In genomic region chr17:61393550-61393903, GRCh38 we compare ENCODE assay signal across 10 cellular contexts. TPM values are rescaled to one million over a fixed set of nuclear protein-coding genes. Genes with fewer than 3 reads are reported as not detected.
A peak's percentile ranks its signal among the peaks of the same experiment; 100 is the strongest.
DNase-seq lines count a peak whose midpoint lies in the region; ATAC-seq, FAIRE-seq and TF ChIP-seq lines count a peak whose summit lies in the region.
"Had no signal": no experiment of that assay in that cellular context is flagged by ENCODE, and none has a peak within 500 bp of the region (broad histone marks: within the 10 kb centered on the region; RNA-seq: fewer than 3 reads in every experiment).

No MANE protein-coding gene starts in this region.

- no peaks in the 10 kb centered on the region for H3K36me3 Mint-ChIP-seq in activated B cell treated with CpG ODN at 0.5 μM for 24 hours (ENCODE audit: low read depth)
- H3K36me3 Mint-ChIP-seq in effector memory CD8-positive, alpha-beta T cell (ENCODE audit: insufficient read depth) = peaks cover 18% of the 10 kb centered on the region

- H3K27ac ChIP-seq in mesendoderm (ENCODE audit: low read depth, low read length) = no peak overlapping the region

- ATAC-seq in activated B cell treated with CpG ODN at 0.5 μM for 24 hours (ENCODE audit: low read depth) = peak; percentile 21
- no peak for ATAC-seq in effector memory CD8-positive, alpha-beta T cell (replicated peaks)

- no peak overlapping the region for H3K9ac ChIP-seq in mesendoderm (ENCODE audit: low read length)

- H3K27me3 Mint-ChIP-seq in activated B cell treated with CpG ODN at 0.5 μM for 24 hours = peaks cover 35% of the 10 kb centered on the region
- peaks cover 19 to 28% of the 10 kb centered on the region in 2 donors for H3K27me3 Mint-ChIP-seq in effector memory CD8-positive, alpha-beta T cell

- DNase-seq in DMS 273 (lab: John Stamatoyannopoulos, UW; ENCODE audit: unreplicated experiment) = peak; percentile 55
- DNase-seq in HTR-8/SVneo (ENCODE audit: insufficient read length, low spot score) = no peak
- DNase-seq in activated B cell treated with CpG ODN at 0.5 μM for 24 hours = no peak
- DNase-seq in mesendoderm = peak; percentile 51
- no peak for DNase-seq in activated CD4-positive, CD25-positive, alpha-beta regulatory T cell (lab: John Stamatoyannopoulos, UW)
- no peak for DNase-seq in superior temporal gyrus (ENCODE audit: extremely low spot score)
- no peak for DNase-seq in effector memory CD8-positive, alpha-beta T cell
- no peak for DNase-seq in stimulated activated CD4-positive, alpha-beta T cell treated with anti-CD3 and anti-CD28 coated beads, Interleukin-1b, Interleukin-23, amount 100 ng/mL, for 48 hours
- DNase-seq: NCI-H2081 treated with DMSO at 0.1 percent for 48 hours had no signal

- H3K4me3 ChIP-seq in mesendoderm (ENCODE audit: low read length) = no peak overlapping the region

- H3K23ac ChIP-seq in mesendoderm (ENCODE audit: low read length) = no peak overlapping the region

- POLR2A ChIA-PET in activated B cell treated with CpG ODN at 0.5 μM for 24 hours (lab: Charles Lee) = no interaction called here

- H2BK15ac ChIP-seq in mesendoderm (replicated peaks; ENCODE audit: low read depth) = no peak overlapping the region

- no peaks in the 10 kb centered on the region for H3K79me2 ChIP-seq in mesendoderm (ENCODE audit: control insufficient read depth, insufficient read depth, low read length)

- intact Hi-C loops in activated B cell treated with CpG ODN at 0.5 μM for 24 hours (cut with micrococcal nuclease) = no loop called here

- no peak overlapping the region for H2BK120ac ChIP-seq in mesendoderm (ENCODE audit: low read depth, low read length)

- no peak overlapping the region for H3K27ac Mint-ChIP-seq in activated B cell treated with CpG ODN at 0.5 μM for 24 hours
- H3K27ac Mint-ChIP-seq in effector memory CD8-positive, alpha-beta T cell = no peak overlapping the region

- no peak overlapping the region for H3K18ac ChIP-seq in mesendoderm (ENCODE audit: low read length)

- no peaks in the 10 kb centered on the region for H3K36me3 ChIP-seq in mesendoderm (ENCODE audit: control insufficient read depth, insufficient read depth, low read length)

- H4K8ac ChIP-seq in mesendoderm (ENCODE audit: low read depth, low read length) = no peak overlapping the region

- TF ChIP-seq CTCF in activated B cell treated with CpG ODN at 0.5 μM for 24 hours (IDR thresholded peaks at IDR 0.05) = no peak

- no peak overlapping the region for H3K4me3 Mint-ChIP-seq in activated B cell treated with CpG ODN at 0.5 μM for 24 hours
- no peak overlapping the region for H3K4me3 Mint-ChIP-seq in effector memory CD8-positive, alpha-beta T cell

- H3K4ac ChIP-seq in mesendoderm (ENCODE audit: low read depth, low read length) = no peak overlapping the region

- no peak overlapping the region for H3K4me2 ChIP-seq in mesendoderm (ENCODE audit: low read length)

- peaks cover 18% of the 10 kb centered on the region for H3K4me1 Mint-ChIP-seq in activated B cell treated with CpG ODN at 0.5 μM for 24 hours
- peaks cover 16 to 17% of the 10 kb centered on the region in 2 donors for H3K4me1 Mint-ChIP-seq in effector memory CD8-positive, alpha-beta T cell (ENCODE audit: low read depth in 2 of 2)

- no peak overlapping the region for H4K5ac ChIP-seq in mesendoderm (ENCODE audit: low read length)

- peaks cover 6% of the 10 kb centered on the region for H3K4me1 ChIP-seq in mesendoderm (ENCODE audit: control insufficient read depth, low read depth, low read length)

- H3K9me3 Mint-ChIP-seq in activated B cell treated with CpG ODN at 0.5 μM for 24 hours = no peaks in the 10 kb centered on the region
- H3K9me3 Mint-ChIP-seq in effector memory CD8-positive, alpha-beta T cell = no peaks in the 10 kb centered on the region

- CTCF ChIA-PET in activated B cell treated with CpG ODN at 0.5 μM for 24 hours (lab: Charles Lee) = no interaction called here

- H2AK5ac ChIP-seq in mesendoderm (ENCODE audit: low read length) = no peak overlapping the region

- no peak overlapping the region for H2BK5ac ChIP-seq in mesendoderm (ENCODE audit: low read length)

- no peaks in the 10 kb centered on the region for H3K79me1 ChIP-seq in mesendoderm (ENCODE audit: low read length)

- peak; percentile 69 for FAIRE-seq in HTR-8/SVneo (lab: Jason Lieb, UNC)

- H3K27me3 ChIP-seq in mesendoderm (ENCODE audit: insufficient read depth, low read length, poor library complexity) = peaks cover 24% of the 10 kb centered on the region

- WGBS in mesendoderm (ENCODE audit: extremely low coverage, insufficient coverage, low lambda C conversion rate) = no CpG with 5 or more reads among the region's 3 CpGs

- no peak overlapping the region for H3K56ac ChIP-seq in mesendoderm (ENCODE audit: low read length)

RNA-seq across cellular contexts. Expression of gene TBX2, which starts 6.1 kb away (rescaled TPM):
- not detected in 2 replicates for total RNA-seq in activated B cell treated with CpG ODN at 0.5 μM for 24 hours
- polyA plus RNA-seq in mesendoderm (2013, experiment 1 of 2) = 0.01 TPM
- polyA plus RNA-seq in mesendoderm (2013, experiment 2 of 2) = 0.01 TPM
- polyA plus RNA-seq: neural cell had no signal

RNA-seq across cellular contexts. Expression of gene TBX4, which starts 58.7 kb away (rescaled TPM):
- not detected in 2 replicates for total RNA-seq in activated B cell treated with CpG ODN at 0.5 μM for 24 hours
- polyA plus RNA-seq in mesendoderm (2013, experiment 1 of 2) = 0.06 TPM
- polyA plus RNA-seq in mesendoderm (2013, experiment 2 of 2) = 0.13 TPM
- polyA plus RNA-seq: neural cell had no signal

Comparison
In these comparisons a context has a peak if more than half of its experiments do, and no peak if none do; other contexts are left out.
1. DNase-seq: peak in DMS 273 (single experiment) and mesendoderm (single experiment); none in HTR-8/SVneo (single experiment), activated B cell treated with CpG ODN at 0.5 μM for 24 hours (single experiment), activated CD4-positive, CD25-positive, alpha-beta regulatory T cell (0 of 4), superior temporal gyrus (single experiment), effector memory CD8-positive, alpha-beta T cell (0 of 3) and stimulated activated CD4-positive, alpha-beta T cell treated with anti-CD3 and anti-CD28 coated beads, Interleukin-1b, Interleukin-23, amount 100 ng/mL, for 48 hours (single experiment).